ENCODE assay signal across 19 cellular contexts in the genomic region with DNA sequence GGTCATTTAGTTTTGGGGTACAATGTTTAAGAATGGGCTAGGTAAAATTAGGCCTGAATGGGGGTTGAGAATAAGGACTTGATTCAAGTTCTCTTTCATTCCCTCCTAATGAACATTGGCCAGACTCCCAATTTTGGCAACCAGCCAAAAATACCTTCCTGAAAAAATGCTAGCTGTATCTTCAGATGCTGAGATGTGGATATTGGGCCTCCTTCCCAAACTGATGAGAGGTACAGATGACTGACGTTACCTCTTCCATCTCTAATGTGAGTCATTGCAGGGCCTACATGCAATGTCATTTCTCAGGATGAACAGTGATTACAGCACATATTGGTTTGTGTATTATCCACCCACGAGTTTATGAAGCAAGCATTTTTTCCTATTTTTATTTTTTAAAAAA.
DNase-seq lines count a peak whose midpoint lies in the region; ATAC-seq lines count a peak whose summit lies in the region.
"Had no signal": no experiment of that assay in that cellular context is flagged by ENCODE, and none has a peak within 500 bp of the region (broad histone marks: within the 10 kb centered on the region; RNA-seq: fewer than 3 reads in every experiment).

No MANE protein-coding gene starts in this region.

- no peaks in the 10 kb centered on the region for H3K27me3 Mint-ChIP-seq in activated T-helper 17 cell treated with anti-CD3 and anti-CD28 coated beads, Interleukin-2, amount 50 U/mL, for 72 hours
- H3K27me3 Mint-ChIP-seq: activated naive CD8-positive, alpha-beta T cell treated with anti-CD3 and anti-CD28 coated beads, Interleukin-2, amount 50 U/mL, for 24 hours had no signal

- peak; percentile 42 for DNase-seq in DMS 273 (lab: John Stamatoyannopoulos, UW; ENCODE audit: unreplicated experiment)
- no peak for DNase-seq in DMS 273 treated with DMSO at 0.1 percent for 48 hours (lab: John Stamatoyannopoulos, UW)
- peak; percentile 10 for DNase-seq in NCI-H1105 (lab: John Stamatoyannopoulos, UW)
- DNase-seq in iris pigment epithelial cell (ENCODE audit: low read depth), result peak; percentile 51
- DNase-seq in NCI-H748 treated with DMSO at 0.1 percent for 48 hours (lab: John Stamatoyannopoulos, UW), result no peak
- DNase-seq in LoVo (ENCODE audit: low spot score), result no peak
- no peak for DNase-seq in NCI-H128 (lab: John Stamatoyannopoulos, UW; ENCODE audit: unreplicated experiment)
- DNase-seq: activated CD4-positive, alpha-beta T cell treated with anti-CD3 and anti-CD28 coated beads, Interleukin-2, amount 50 U/mL, for 48 hours; activated effector memory CD4-positive, alpha-beta T cell treated with anti-CD3 and anti-CD28 coated beads, Interleukin-2, amount 50 U/mL, for 16 hours; activated naive CD8-positive, alpha-beta T cell treated with anti-CD3 and anti-CD28 coated beads, Interleukin-2, amount 50 U/mL, for 24 hours; dorsolateral prefrontal cortex; hippocampal formation; KBM-7; NCI-H2029 treated with DMSO at 0.1 percent for 48 hours; NCI-H526; stimulated activated CD4-positive, alpha-beta T cell treated with anti-CD3 and anti-CD28 coated beads, Interleukin-4, amount 100 ng/mL, for 24 hours; T-helper 2 cell; upper lobe of left lung had no signal

- H3K4me1 Mint-ChIP-seq in activated T-helper 17 cell treated with anti-CD3 and anti-CD28 coated beads, Interleukin-2, amount 50 U/mL, for 72 hours, result peaks cover 12% of the 10 kb centered on the region

- H3K36me3 Mint-ChIP-seq in activated T-helper 17 cell treated with anti-CD3 and anti-CD28 coated beads, Interleukin-2, amount 50 U/mL, for 72 hours (ENCODE audit: low read depth), result peaks cover 43% of the 10 kb centered on the region

- peak; percentile 60 for ATAC-seq in activated T-helper 17 cell treated with anti-CD3 and anti-CD28 coated beads, Interleukin-2, amount 50 U/mL, for 72 hours (replicated peaks)
- ATAC-seq: activated naive CD8-positive, alpha-beta T cell treated with anti-CD3 and anti-CD28 coated beads, Interleukin-2, amount 50 U/mL, for 24 hours had no signal

- no peaks in the 10 kb centered on the region for H3K9me3 Mint-ChIP-seq in activated T-helper 17 cell treated with anti-CD3 and anti-CD28 coated beads, Interleukin-2, amount 50 U/mL, for 72 hours
- H3K9me3 Mint-ChIP-seq: activated naive CD8-positive, alpha-beta T cell treated with anti-CD3 and anti-CD28 coated beads, Interleukin-2, amount 50 U/mL, for 24 hours had no signal

- no peak overlapping the region for H3K4me3 Mint-ChIP-seq in activated T-helper 17 cell treated with anti-CD3 and anti-CD28 coated beads, Interleukin-2, amount 50 U/mL, for 72 hours
- H3K4me3 Mint-ChIP-seq: activated naive CD8-positive, alpha-beta T cell treated with anti-CD3 and anti-CD28 coated beads, Interleukin-2, amount 50 U/mL, for 24 hours had no signal

- H3K27ac Mint-ChIP-seq in activated T-helper 17 cell treated with anti-CD3 and anti-CD28 coated beads, Interleukin-2, amount 50 U/mL, for 72 hours, result no peak overlapping the region
- H3K27ac Mint-ChIP-seq: activated naive CD8-positive, alpha-beta T cell treated with anti-CD3 and anti-CD28 coated beads, Interleukin-2, amount 50 U/mL, for 24 hours had no signal

Comparison
In these comparisons a context has a peak if more than half of its experiments do, and no peak if none do; other contexts are left out.
1. DNase-seq: peak in DMS 273 (single experiment), NCI-H1105 (single experiment) and iris pigment epithelial cell (single experiment); none in DMS 273 treated with DMSO at 0.1 percent for 48 hours (single experiment), NCI-H748 treated with DMSO at 0.1 percent for 48 hours (single experiment), LoVo (single experiment) and NCI-H128 (single experiment).